24 cellular contexts compared by ENCODE assay signal in genomic region chr19:28039677-28040381, GRCh38.
DNase-seq lines count a peak whose midpoint lies in the region; ATAC-seq and TF ChIP-seq lines count a peak whose summit lies in the region.
"Had no signal": no experiment of that assay in that cellular context is flagged by ENCODE, and none has a peak within 500 bp of the region (broad histone marks: within the 10 kb centered on the region; RNA-seq: fewer than 3 reads in every experiment).

No MANE protein-coding gene starts in this region.

- TF ChIP-seq CTCF in A673 (conservative IDR thresholded peaks at IDR 0.05; ENCODE audit: low read depth, low read length): no peak
- no peak for TF ChIP-seq CTCF in GM12865 (IDR thresholded peaks at IDR 0.05; ENCODE audit: insufficient read depth, low read depth, low read length, missing control alignments)

- no TSS peak for BruUV-seq in A673 (replicated peaks; lab: Mats Ljungman, UMichigan)

- ATAC-seq in left colon: peak; percentile 61
- ATAC-seq: K562 had no signal

- H3K9me3 ChIP-seq in A673 (ENCODE audit: low read depth, low read length, poor library complexity, severe bottlenecking) (peaks cover 42% of the 10 kb centered on the region), adipocyte (ENCODE audit: control insufficient read depth, low read length) (peaks cover 7% of the 10 kb centered on the region), SJCRH30 (replicated peaks) (no peaks in the 10 kb centered on the region)
- H3K9me3 ChIP-seq: transverse colon had no signal

- H3K4me1 ChIP-seq in A673 (ENCODE audit: insufficient read depth, low read length, poor library complexity, severe bottlenecking): no peaks in the 10 kb centered on the region
- H3K4me1 ChIP-seq in adipocyte (ENCODE audit: control insufficient read depth, insufficient read depth, low read length): peaks cover 15% of the 10 kb centered on the region
- H3K4me1 ChIP-seq in SJCRH30: no peaks in the 10 kb centered on the region
- H3K4me1 ChIP-seq: transverse colon had no signal

- no peaks in the 10 kb centered on the region for H3K27me3 ChIP-seq in A673 (replicated peaks; ENCODE audit: insufficient read depth, low read depth, low read length, poor library complexity)
- H3K27me3 ChIP-seq in adipocyte (replicated peaks; ENCODE audit: control insufficient read depth, insufficient read depth, low read length): peaks cover 8% of the 10 kb centered on the region
- H3K27me3 ChIP-seq in SJCRH30: no peaks in the 10 kb centered on the region
- H3K27me3 ChIP-seq: transverse colon had no signal

- H3K27ac ChIP-seq in A673 (ENCODE audit: low read depth, low read length, poor library complexity, severe bottlenecking) (no peak overlapping the region), SJCRH30 (no peak overlapping the region)
- H3K27ac ChIP-seq: HL-60, transverse colon had no signal

- POLR2A ChIA-PET in A673 (lab: Charles Lee; ENCODE audit: low non-redundant PET): no interaction called here

- peak; percentile 0 for DNase-seq in A673 (ENCODE audit: low spot score)
- peak; percentile 5 for DNase-seq in GM12865 (ENCODE audit: low read depth)
- DNase-seq in adipocyte (ENCODE audit: low read depth): no peak
- DNase-seq in left colon: no peak
- no peak for DNase-seq in HPDE6-E6E7 (ENCODE audit: extremely low spot score)
- DNase-seq in DMS153 treated with DMSO at 0.1 percent for 48 hours (lab: John Stamatoyannopoulos, UW; ENCODE audit: unreplicated experiment): no peak
- DNase-seq in SJCRH30: no peak
- DNase-seq in amniotic stem cell (lab: John Stamatoyannopoulos, UW): no peak
- DNase-seq: activated B cell treated with CpG ODN at 0.5 μM for 24 hours; activated CD4-positive, alpha-beta memory T cell treated with anti-CD3 and anti-CD28 coated beads, Interleukin-2, amount 10 ng/mL, durations not matched to agents 7 days and 5 days; activated naive CD4-positive, alpha-beta T cell; activated T-cell treated with anti-CD3 and anti-CD28 coated beads, Interleukin-2, amount 50 U/mL, for 1 hour; AML-193; aorta; COR-L47; effector memory CD4-positive, alpha-beta T cell; NCI-H187 treated with DMSO at 0.1 percent for 48 hours; RPMI8226; stimulated activated CD4-positive, alpha-beta T cell treated with anti-CD3 and anti-CD28 coated beads, Interleukin-2, amount 100 ng/mL, for 48 hours; T1000; transverse colon had no signal

- intact Hi-C loops in A673 (cut with micrococcal nuclease; ENCODE audit: unreplicated experiment): no loop called here
- intact Hi-C loops in left colon (cut with DNase I, micrococcal nuclease): no loop called here

- no peak overlapping the region for H3K4me3 ChIP-seq in A673 (ENCODE audit: low read depth, low read length, poor library complexity, severe bottlenecking)
- no peak overlapping the region for H3K4me3 ChIP-seq in GM12865 (ENCODE audit: low read depth, low read length)
- H3K4me3 ChIP-seq in adipocyte (ENCODE audit: low read length): no peak overlapping the region
- H3K4me3 ChIP-seq in SJCRH30: no peak overlapping the region
- H3K4me3 ChIP-seq: K562, smooth muscle cell, transverse colon had no signal

- CTCF ChIA-PET in A673 (lab: Charles Lee): no interaction called here

- peak overlapping the region; percentile 46 for H3K9ac ChIP-seq in adipocyte (ENCODE audit: low read length)

- H3K36me3 ChIP-seq in A673 (ENCODE audit: insufficient read depth, low read length, poor library complexity, severe bottlenecking): no peaks in the 10 kb centered on the region
- H3K36me3 ChIP-seq in adipocyte (ENCODE audit: control insufficient read depth, insufficient read depth, low read length, severe bottlenecking): no peaks in the 10 kb centered on the region
- H3K36me3 ChIP-seq in SJCRH30: no peaks in the 10 kb centered on the region
- H3K36me3 ChIP-seq: transverse colon had no signal

Comparison
In these comparisons a context has a peak if more than half of its experiments do, and no peak if none do; other contexts are left out.
1. DNase-seq: peak in A673 (single experiment) and GM12865 (single experiment); none in adipocyte (single experiment), left colon (0 of 2), HPDE6-E6E7 (single experiment), DMS153 treated with DMSO at 0.1 percent for 48 hours (single experiment), SJCRH30 (0 of 2) and amniotic stem cell (single experiment).